ENCODE assay signal across 32 cellular contexts in genomic region chr6:46796842-46797241, GRCh38. TPM values are rescaled to one million over a fixed set of nuclear protein-coding genes. Genes with fewer than 3 reads are reported as not detected.
DNase-seq lines count a peak whose midpoint lies in the region; ATAC-seq and TF ChIP-seq lines count a peak whose summit lies in the region.
"Had no signal": no experiment of that assay in that cellular context is flagged by ENCODE, and none has a peak within 500 bp of the region (broad histone marks: within the 10 kb centered on the region; RNA-seq: fewer than 3 reads in every experiment).

No MANE protein-coding gene starts in this region.

- H3K9me3 ChIP-seq in RWPE2 (ENCODE audit: severe bottlenecking) (no peaks in the 10 kb centered on the region), upper lobe of right lung (no peaks in the 10 kb centered on the region)
- H3K9me3 ChIP-seq: BLaER1 treated with 17β-estradiol and CSF1 and Interleukin-3, amounts not matched to agents 10 nM and 100 nM; tibial artery had no signal

- H3K27ac ChIP-seq in RWPE2 (ENCODE audit: poor library complexity, severe bottlenecking): no peak overlapping the region
- H3K27ac ChIP-seq in upper lobe of right lung: no peak overlapping the region
- H3K27ac ChIP-seq: BLaER1 treated with 17β-estradiol and CSF1 and Interleukin-3, amounts not matched to agents 10 nM and 100 nM; tibial artery had no signal

- H3K4me1 ChIP-seq in RWPE2 (ENCODE audit: insufficient read depth, poor library complexity, severe bottlenecking) (peaks cover 7% of the 10 kb centered on the region), upper lobe of right lung (no peaks in the 10 kb centered on the region)
- H3K4me1 ChIP-seq: tibial artery had no signal

- no peaks in the 10 kb centered on the region for H3K36me3 ChIP-seq in RWPE2 (ENCODE audit: low read depth)
- H3K36me3 ChIP-seq in upper lobe of right lung: no peaks in the 10 kb centered on the region
- H3K36me3 ChIP-seq: BLaER1 treated with 17β-estradiol and CSF1 and Interleukin-3, amounts not matched to agents 10 nM and 100 nM; tibial artery had no signal

- ATAC-seq in RWPE2 (ENCODE audit: low read depth): peak; percentile 50; the same call in 2 of the 3 replicates
- peak; percentile 38 for ATAC-seq in upper lobe of right lung
- ATAC-seq in GM21447 (IDR thresholded peaks at IDR 0.05; ENCODE audit: unreplicated experiment): no peak
- no peak for ATAC-seq in HG02981 (IDR thresholded peaks at IDR 0.05; ENCODE audit: unreplicated experiment)
- ATAC-seq: activated naive CD4-positive, alpha-beta T cell treated with anti-CD3 and anti-CD28 coated beads, Interleukin-2, amount 50 U/mL, for 72 hours; HCT116; left ventricle myocardium superior; sciatic nerve had no signal

- H3K4me3 ChIP-seq in RWPE2 (ENCODE audit: severe bottlenecking) (no peak overlapping the region), fibroblast of mammary gland (ENCODE audit: control insufficient read depth, low read depth, low read length) (no peak overlapping the region), upper lobe of right lung (no peak overlapping the region)
- H3K4me3 ChIP-seq: BLaER1 treated with 17β-estradiol and CSF1 and Interleukin-3, amounts not matched to agents 10 nM and 100 nM; tibial artery had no signal

- TF ChIP-seq CTCF in RWPE2 (IDR thresholded peaks at IDR 0.05; ENCODE audit: poor library complexity, severe bottlenecking): no peak
- TF ChIP-seq CTCF in fibroblast of mammary gland (conservative IDR thresholded peaks at IDR 0.05; ENCODE audit: control insufficient read depth, insufficient read depth, low read depth, low read length): no peak
- no peak for TF ChIP-seq CTCF in upper lobe of right lung (IDR thresholded peaks at IDR 0.05)

- DNase-seq in LHCN-M2 (ENCODE audit: low read depth) (peak; percentile 6), RWPE2 (ENCODE audit: low spot score) (no peak), fibroblast of mammary gland (ENCODE audit: low read depth) (peak; percentile 13), upper lobe of right lung (no peak), AG08395 (ENCODE audit: low spot score) (no peak)
- DNase-seq: activated CD4-positive, alpha-beta T cell treated with anti-CD3 and anti-CD28 coated beads for 48 hours; activated CD8-positive, alpha-beta memory T cell treated with anti-CD3 and anti-CD28 coated beads for 24 hours; activated effector memory CD4-positive, alpha-beta T cell treated with Interleukin-2 at 50 U/mL for 16 hours; activated T-cell treated with anti-CD3 and anti-CD28 coated beads for 4 hours; COR-L47; effector CD4-positive, alpha-beta T cell; glutamatergic neuron; left ventricle myocardium superior; NCI-H1092 treated with DMSO at 0.1 percent for 48 hours; NCI-H1694 treated with DMSO at 0.1 percent for 48 hours; NCI-H2171; OCI-M1; posterior cingulate gyrus; SIG-M5; stimulated activated CD4-positive, alpha-beta T cell treated with anti-CD3 and anti-CD28 coated beads, Interleukin-4, amount 100 ng/mL, for 1 hour; T1000; tibial artery had no signal

- H3K27me3 ChIP-seq in RWPE2 (ENCODE audit: insufficient read depth, poor library complexity, severe bottlenecking): no peaks in the 10 kb centered on the region
- H3K27me3 ChIP-seq in upper lobe of right lung: no peaks in the 10 kb centered on the region
- H3K27me3 ChIP-seq: BLaER1 treated with 17β-estradiol and CSF1 and Interleukin-3, amounts not matched to agents 10 nM and 100 nM; tibial artery had no signal

- intact Hi-C loops in upper lobe of right lung (cut with DNase I): no loop called here

RNA-seq across cellular contexts. Expression of gene MEP1A, which starts 3.7 kb away (rescaled TPM):
- not detected in 2 replicates for total RNA-seq in LHCN-M2 (2014; rRNA removed)
- not detected for polyA plus RNA-seq in LHCN-M2 (2012)
- not detected for total RNA-seq in upper lobe of right lung
- total RNA-seq: activated naive CD4-positive, alpha-beta T cell treated with anti-CD3 and anti-CD28 coated beads, Interleukin-2, amount 50 U/mL, for 72 hours; epithelial cell of proximal tubule; left ventricle myocardium superior; NCI-H460; sciatic nerve had no signal
- polyA plus RNA-seq: IgD-negative memory B cell had no signal

RNA-seq across cellular contexts. Expression of gene ANKRD66, which starts 50.1 kb away (rescaled TPM):
- not detected in 2 replicates for total RNA-seq in LHCN-M2 (2014; rRNA removed)
- not detected for polyA plus RNA-seq in LHCN-M2 (2012)
- not detected for total RNA-seq in upper lobe of right lung
- total RNA-seq: activated naive CD4-positive, alpha-beta T cell treated with anti-CD3 and anti-CD28 coated beads, Interleukin-2, amount 50 U/mL, for 72 hours; epithelial cell of proximal tubule; left ventricle myocardium superior; mesenteric fat pad; NCI-H460; sciatic nerve had no signal
- polyA plus RNA-seq: IgD-negative memory B cell had no signal

Comparison
In these comparisons a context has a peak if more than half of its experiments do, and no peak if none do; other contexts are left out.
1. DNase-seq: peak in LHCN-M2 (single experiment) and fibroblast of mammary gland (single experiment); none in RWPE2 (single experiment), upper lobe of right lung (single experiment) and AG08395 (single experiment).
2. ATAC-seq: peak in RWPE2 (single experiment) and upper lobe of right lung (single experiment); none in GM21447 (single experiment) and HG02981 (single experiment).